In genomic region chr2:190450363-190450762, GRCh38 we compare ENCODE assay signal across 9 cellular contexts.
"Had no signal": no experiment of that assay in that cellular context is flagged by ENCODE, and none has a peak within 500 bp of the region (broad histone marks: within the 10 kb centered on the region; RNA-seq: fewer than 3 reads in every experiment).

No MANE protein-coding gene starts in this region.

- DNase-seq: IMR-90, KBM-7, KG1 had no signal

- H3K27ac Mint-ChIP-seq: IgD-negative memory B cell had no signal

- H3K9ac ChIP-seq: KMS-11 had no signal

- FAIRE-seq: HepG2, HTR-8/SVneo, K562 had no signal

- H3K4me2 ChIP-seq: KMS-11 had no signal

- ATAC-seq: HepG2 had no signal

- H3K9me3 Mint-ChIP-seq: IgD-negative memory B cell had no signal

- H3K27me3 Mint-ChIP-seq: IgD-negative memory B cell had no signal

- H3K27ac ChIP-seq: HL-60, KMS-11 had no signal

- H3K4me3 ChIP-seq: K562 had no signal
